10 cellular contexts compared by ENCODE assay signal in the genomic region with DNA sequence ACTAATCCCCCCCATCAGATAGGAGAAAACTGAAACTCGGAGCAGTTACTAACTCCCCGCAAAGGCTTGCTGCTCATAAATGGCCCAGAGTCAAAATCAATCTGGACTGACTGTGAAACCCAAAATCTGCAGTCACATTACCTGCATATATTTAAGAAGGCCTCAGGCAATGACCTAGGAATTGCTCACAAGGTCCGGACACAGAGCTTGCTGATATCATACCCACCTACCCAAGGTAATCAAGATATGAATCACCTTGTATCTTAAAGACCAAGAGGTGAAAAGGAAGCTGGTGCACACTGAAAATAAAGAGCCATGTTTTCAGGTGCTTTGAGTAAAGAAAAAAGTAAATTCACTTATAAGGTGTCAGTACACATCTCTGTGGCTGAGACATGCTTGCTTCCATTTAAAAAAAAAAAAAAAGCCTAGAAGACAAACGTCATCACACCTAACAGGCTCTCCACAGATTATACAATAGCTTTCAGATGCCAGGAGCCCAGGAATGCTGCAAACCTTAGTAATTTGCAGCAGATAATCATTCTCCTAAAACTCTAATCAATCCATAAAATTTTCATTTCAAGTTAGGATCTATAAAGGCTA.
A peak's percentile ranks its signal among the peaks of the same experiment; 100 is the strongest.
DNase-seq lines count a peak whose midpoint lies in the region; ATAC-seq and TF ChIP-seq lines count a peak whose summit lies in the region.
"Had no signal": no experiment of that assay in that cellular context is flagged by ENCODE, and none has a peak within 500 bp of the region (broad histone marks: within the 10 kb centered on the region; RNA-seq: fewer than 3 reads in every experiment).

No MANE protein-coding gene starts in this region.

- ATAC-seq in GM19023 (IDR thresholded peaks at IDR 0.05; ENCODE audit: unreplicated experiment): peak; percentile 38
- ATAC-seq in HG03108 (IDR thresholded peaks at IDR 0.05; ENCODE audit: unreplicated experiment): peak; percentile 32
- peak; percentile 76 to 80 for ATAC-seq in activated naive CD4-positive, alpha-beta T cell treated with anti-CD3 and anti-CD28 coated beads, Interleukin-2, amount 50 U/mL, for 72 hours
- no peak for ATAC-seq in HG03025 (IDR thresholded peaks at IDR 0.05; ENCODE audit: low FRiP score, unreplicated experiment)

- peaks cover 2 to 22% of the 10 kb centered on the region in 2 donors for H3K36me3 Mint-ChIP-seq in activated naive CD4-positive, alpha-beta T cell treated with anti-CD3 and anti-CD28 coated beads, Interleukin-2, amount 50 U/mL, for 72 hours

- H3K4me3 ChIP-seq in vagina: no peak overlapping the region
- H3K4me3 ChIP-seq: Peyer's patch, transverse colon had no signal

- H3K27ac ChIP-seq in vagina: no peak overlapping the region
- H3K27ac ChIP-seq: Peyer's patch, transverse colon had no signal

- peaks cover 8% of the 10 kb centered on the region for H3K4me1 ChIP-seq in vagina

- no peaks in the 10 kb centered on the region for H3K27me3 ChIP-seq in vagina
- H3K27me3 ChIP-seq: Peyer's patch, transverse colon had no signal

- no peaks in the 10 kb centered on the region for H3K36me3 ChIP-seq in vagina
- H3K36me3 ChIP-seq: Peyer's patch, transverse colon had no signal

- no peak for TF ChIP-seq CTCF in vagina (IDR thresholded peaks at IDR 0.05)

- in situ Hi-C loops in ACHN (cut with HindIII; ENCODE audit: low pct_ligation_motif_present, low pct_unique_long_range_greater_than_20kb, low sequenced_read_pairs) (no loop called here), KBM-7 (cut with MboI; ENCODE audit: low pct_unique_long_range_greater_than_20kb, low sequenced_read_pairs) (no loop called here)

- H3K9me3 Mint-ChIP-seq in activated naive CD4-positive, alpha-beta T cell treated with anti-CD3 and anti-CD28 coated beads, Interleukin-2, amount 50 U/mL, for 72 hours: no peaks in the 10 kb centered on the region

- peak; percentile 14 for DNase-seq in ACHN
- no peak for DNase-seq in activated naive CD4-positive, alpha-beta T cell treated with anti-CD3 and anti-CD28 coated beads, Interleukin-2, amount 50 U/mL, for 72 hours (ENCODE audit: low spot score in 2 of 2)
- DNase-seq in effector CD4-positive, alpha-beta T cell: no peak
- no peak for DNase-seq in KBM-7
- DNase-seq in vagina (ENCODE audit: extremely low spot score in 2 of 2): no peak
- DNase-seq: transverse colon had no signal

- no peak for TF ChIP-seq POLR2A in vagina (IDR thresholded peaks at IDR 0.05)

- peak overlapping the region; percentile 69 to 98 for H3K27ac Mint-ChIP-seq in activated naive CD4-positive, alpha-beta T cell treated with anti-CD3 and anti-CD28 coated beads, Interleukin-2, amount 50 U/mL, for 72 hours

- H3K9me3 ChIP-seq in vagina: no peaks in the 10 kb centered on the region
- H3K9me3 ChIP-seq: Peyer's patch, transverse colon had no signal

- intact Hi-C loops in vagina (cut with DNase I): no loop called here
